1 cellular context compared by ENCODE assay signal in the genomic region with DNA sequence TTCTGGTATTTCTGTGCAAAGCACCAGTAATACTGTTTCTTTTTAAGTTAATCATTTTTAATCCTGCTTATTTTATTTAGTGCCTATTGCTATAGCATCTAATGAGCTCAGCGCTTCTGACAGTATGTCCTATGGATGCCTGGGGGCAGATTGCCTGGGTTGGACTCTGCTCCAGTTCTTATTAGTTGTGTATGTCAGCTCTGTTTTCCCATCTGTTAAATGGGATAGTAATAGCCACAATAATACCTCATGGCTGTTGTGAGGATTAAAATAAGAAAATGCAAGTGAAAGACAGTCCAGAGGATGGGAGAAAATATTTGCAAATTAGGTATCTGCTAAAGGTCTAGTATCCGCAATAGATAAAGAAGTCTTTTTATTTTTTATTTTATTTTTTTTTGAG.
TF ChIP-seq lines count a peak whose summit lies in the region.

No MANE protein-coding gene starts in this region.

TF ChIP-seq in WTC11, 78 proteins besides CTCF, POLR2A, EP300 and RAD21 (continued from another document):
- TF ChIP-seq, protein P1, sequence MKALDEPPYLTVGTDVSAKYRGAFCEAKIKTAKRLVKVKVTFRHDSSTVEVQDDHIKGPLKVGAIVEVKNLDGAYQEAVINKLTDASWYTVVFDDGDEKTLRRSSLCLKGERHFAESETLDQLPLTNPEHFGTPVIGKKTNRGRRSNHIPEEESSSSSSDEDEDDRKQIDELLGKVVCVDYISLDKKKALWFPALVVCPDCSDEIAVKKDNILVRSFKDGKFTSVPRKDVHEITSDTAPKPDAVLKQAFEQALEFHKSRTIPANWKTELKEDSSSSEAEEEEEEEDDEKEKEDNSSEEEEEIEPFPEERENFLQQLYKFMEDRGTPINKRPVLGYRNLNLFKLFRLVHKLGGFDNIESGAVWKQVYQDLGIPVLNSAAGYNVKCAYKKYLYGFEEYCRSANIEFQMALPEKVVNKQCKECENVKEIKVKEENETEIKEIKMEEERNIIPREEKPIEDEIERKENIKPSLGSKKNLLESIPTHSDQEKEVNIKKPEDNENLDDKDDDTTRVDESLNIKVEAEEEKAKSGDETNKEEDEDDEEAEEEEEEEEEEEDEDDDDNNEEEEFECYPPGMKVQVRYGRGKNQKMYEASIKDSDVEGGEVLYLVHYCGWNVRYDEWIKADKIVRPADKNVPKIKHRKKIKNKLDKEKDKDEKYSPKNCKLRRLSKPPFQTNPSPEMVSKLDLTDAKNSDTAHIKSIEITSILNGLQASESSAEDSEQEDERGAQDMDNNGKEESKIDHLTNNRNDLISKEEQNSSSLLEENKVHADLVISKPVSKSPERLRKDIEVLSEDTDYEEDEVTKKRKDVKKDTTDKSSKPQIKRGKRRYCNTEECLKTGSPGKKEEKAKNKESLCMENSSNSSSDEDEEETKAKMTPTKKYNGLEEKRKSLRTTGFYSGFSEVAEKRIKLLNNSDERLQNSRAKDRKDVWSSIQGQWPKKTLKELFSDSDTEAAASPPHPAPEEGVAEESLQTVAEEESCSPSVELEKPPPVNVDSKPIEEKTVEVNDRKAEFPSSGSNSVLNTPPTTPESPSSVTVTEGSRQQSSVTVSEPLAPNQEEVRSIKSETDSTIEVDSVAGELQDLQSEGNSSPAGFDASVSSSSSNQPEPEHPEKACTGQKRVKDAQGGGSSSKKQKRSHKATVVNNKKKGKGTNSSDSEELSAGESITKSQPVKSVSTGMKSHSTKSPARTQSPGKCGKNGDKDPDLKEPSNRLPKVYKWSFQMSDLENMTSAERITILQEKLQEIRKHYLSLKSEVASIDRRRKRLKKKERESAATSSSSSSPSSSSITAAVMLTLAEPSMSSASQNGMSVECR (CRISPR knock-in tag; IDR thresholded peaks at IDR 0.05; ENCODE audit: borderline replicate concordance) = no peak
- TF ChIP-seq RORB (CRISPR knock-in tag; IDR thresholded peaks at IDR 0.05) = no peak
- no peak for TF ChIP-seq SP1 (CRISPR knock-in tag; conservative IDR thresholded peaks at IDR 0.05)
- TF ChIP-seq, protein P2, sequence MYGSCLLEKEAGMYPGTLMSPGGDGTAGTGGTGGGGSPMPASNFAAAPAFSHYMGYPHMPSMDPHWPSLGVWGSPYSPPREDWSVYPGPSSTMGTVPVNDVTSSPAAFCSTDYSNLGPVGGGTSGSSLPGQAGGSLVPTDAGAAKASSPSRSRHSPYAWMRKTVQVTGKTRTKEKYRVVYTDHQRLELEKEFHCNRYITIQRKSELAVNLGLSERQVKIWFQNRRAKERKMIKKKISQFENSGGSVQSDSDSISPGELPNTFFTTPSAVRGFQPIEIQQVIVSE (CRISPR knock-in tag; IDR thresholded peaks at IDR 0.05; ENCODE audit: borderline replicate concordance) = no peak
